8 cellular contexts compared by ENCODE assay signal in genomic region chr10:3803884-3804741, GRCh38. TPM values are rescaled to one million over a fixed set of nuclear protein-coding genes. Genes with fewer than 3 reads are reported as not detected.
DNase-seq lines count a peak whose midpoint lies in the region; ATAC-seq and TF ChIP-seq lines count a peak whose summit lies in the region.

No MANE protein-coding gene starts in this region.

- CTCF ChIA-PET in activated CD8-positive, alpha-beta T cell treated with anti-CD3 and anti-CD28 coated beads, Interleukin-2, amount 10 ng/mL, durations not matched to agents 7 days and 5 days (lab: Charles Lee), result no interaction called here

- no peak for TF ChIP-seq POLR2A in heart left ventricle (IDR thresholded peaks at IDR 0.05)

- H3K4me1 Mint-ChIP-seq in activated CD8-positive, alpha-beta T cell treated with anti-CD3 and anti-CD28 coated beads, Interleukin-2, amount 10 ng/mL, durations not matched to agents 7 days and 5 days (ENCODE audit: low read depth), result peaks cover 53% of the 10 kb centered on the region

- H4K20me1 ChIP-seq in fibroblast of lung (ENCODE audit: control insufficient read depth, extremely low read depth, insufficient read depth, low read length), result no peaks in the 10 kb centered on the region
- no peaks in the 10 kb centered on the region for H4K20me1 ChIP-seq in smooth muscle cell (ENCODE audit: low read depth)

- H3K36me3 Mint-ChIP-seq in activated CD8-positive, alpha-beta T cell treated with anti-CD3 and anti-CD28 coated beads, Interleukin-2, amount 10 ng/mL, durations not matched to agents 7 days and 5 days (ENCODE audit: low read depth), result peaks cover 5% of the 10 kb centered on the region

- no peaks in the 10 kb centered on the region for H3K27me3 Mint-ChIP-seq in activated CD8-positive, alpha-beta T cell treated with anti-CD3 and anti-CD28 coated beads, Interleukin-2, amount 10 ng/mL, durations not matched to agents 7 days and 5 days (ENCODE audit: low read depth)

- no peaks in the 10 kb centered on the region for H3K79me2 ChIP-seq in fibroblast of lung (ENCODE audit: control insufficient read depth, insufficient read depth, low read length)
- H3K79me2 ChIP-seq in smooth muscle cell (ENCODE audit: low read depth), result no peaks in the 10 kb centered on the region

- H3F3A ChIP-seq in smooth muscle cell (ENCODE audit: low read depth), result peaks cover 38% of the 10 kb centered on the region

- H3K4me3 Mint-ChIP-seq in activated CD8-positive, alpha-beta T cell treated with anti-CD3 and anti-CD28 coated beads, Interleukin-2, amount 10 ng/mL, durations not matched to agents 7 days and 5 days, result peak overlapping the region; percentile 70

- H3K9ac ChIP-seq in fibroblast of lung (ENCODE audit: insufficient read depth, low read length), result no peak overlapping the region
- H3K9ac ChIP-seq in smooth muscle cell (ENCODE audit: low read depth), result peak overlapping the region; percentile 98

- H3K9me3 ChIP-seq in heart left ventricle (no peaks in the 10 kb centered on the region), fibroblast of lung (ENCODE audit: control insufficient read depth, insufficient read depth, low read depth, low read length) (no peaks in the 10 kb centered on the region), smooth muscle cell (replicated peaks; ENCODE audit: low read depth) (no peaks in the 10 kb centered on the region)

- H3K4me3 ChIP-seq in heart left ventricle, result peak overlapping the region in 1 of 12 donors; percentile 21
- no peak overlapping the region for H3K4me3 ChIP-seq in fibroblast of lung (replicated peaks in 1 of 4; ENCODE audit: control extremely low read depth in 1 of 4, insufficient read depth in 1 of 4, low read depth in 3 of 4, low read length in 4 of 4)
- H3K4me3 ChIP-seq in smooth muscle cell, result no peak overlapping the region

- DNase-seq in heart left ventricle (no peak), left cardiac atrium (no peak), fibroblast of lung (ENCODE audit: low read depth in 2 of 2) (peak in 1 of 2 donors; percentile 31), smooth muscle cell (lab: John Stamatoyannopoulos, UW; ENCODE audit: unreplicated experiment) (no peak), SK-N-DZ (ENCODE audit: low spot score) (no peak), HCEC 1CT (no peak)
- peak; percentile 71 for DNase-seq in activated CD8-positive, alpha-beta T cell treated with anti-CD3 and anti-CD28 coated beads, Interleukin-2, amount 10 ng/mL, durations not matched to agents 7 days and 5 days

- POLR2A ChIA-PET in activated CD8-positive, alpha-beta T cell treated with anti-CD3 and anti-CD28 coated beads, Interleukin-2, amount 10 ng/mL, durations not matched to agents 7 days and 5 days (lab: Charles Lee), result interaction anchor here (1.6 to 13.1 kb wide), 4 partner anchors 12 to 84 kb away, joined by 4 to 658 read pairs (median 9); partner anchors contain the start of gene KLF6

- TF ChIP-seq CTCF in heart left ventricle (IDR thresholded peaks at IDR 0.05) (no peak), fibroblast of lung (conservative IDR thresholded peaks at IDR 0.05 in 1 of 2, IDR thresholded peaks at IDR 0.05 in 1 of 2; ENCODE audit: low read depth in 1 of 2, low read length in 2 of 2) (no peak), smooth muscle cell (IDR thresholded peaks at IDR 0.05; ENCODE audit: borderline replicate concordance, insufficient read depth, poor library complexity, severe bottlenecking) (no peak)

- H3K27me3 ChIP-seq in heart left ventricle (no peaks in the 10 kb centered on the region), fibroblast of lung (ENCODE audit: control insufficient read depth, insufficient read depth, low read length) (no peaks in the 10 kb centered on the region), smooth muscle cell (ENCODE audit: low read depth) (no peaks in the 10 kb centered on the region)

- ATAC-seq in heart left ventricle (peak in 1 of 4 donors; percentile 1), left cardiac atrium (no peak), HG03439 (IDR thresholded peaks at IDR 0.05; ENCODE audit: unreplicated experiment) (no peak)
- peak; percentile 45 for ATAC-seq in activated CD8-positive, alpha-beta T cell treated with anti-CD3 and anti-CD28 coated beads, Interleukin-2, amount 10 ng/mL, durations not matched to agents 7 days and 5 days

- peaks cover 0 to 79% (median 59%) of the 10 kb centered on the region in 12 donors for H3K4me1 ChIP-seq in heart left ventricle
- peaks cover 23% of the 10 kb centered on the region for H3K4me1 ChIP-seq in fibroblast of lung (ENCODE audit: control insufficient read depth, extremely low read depth, insufficient read depth, low read length)
- H3K4me1 ChIP-seq in smooth muscle cell (ENCODE audit: low read depth), result peaks cover 35% of the 10 kb centered on the region

- no peak overlapping the region for H2AFZ ChIP-seq in fibroblast of lung (ENCODE audit: low read length)
- peak overlapping the region; percentile 87 for H2AFZ ChIP-seq in smooth muscle cell (ENCODE audit: low read depth)

- peak overlapping the region; percentile 39 to 96 (median 84) for H3K27ac ChIP-seq in heart left ventricle
- H3K27ac ChIP-seq in fibroblast of lung (ENCODE audit: insufficient read depth, low read length), result peak overlapping the region; percentile 95
- peak overlapping the region; percentile 100 for H3K27ac ChIP-seq in smooth muscle cell (ENCODE audit: low read depth)

- H3K4me2 ChIP-seq in fibroblast of lung (ENCODE audit: extremely low read depth, insufficient read depth, low read length) (no peak overlapping the region), smooth muscle cell (peak overlapping the region; percentile 75)

- WGBS in heart left ventricle, 4 donors, result 52 to 62% (median 55%) methylated on average over 12 to 13 of the region's 13 CpGs
- 25% methylated on average over 13 of the region's 13 CpGs for WGBS in smooth muscle cell (ENCODE audit: low lambda C conversion rate)

- intact Hi-C loops in heart left ventricle (cut with DNase I), result loop anchor here in 5 of 10 donors (2.0 to 10.0 kb wide), 5 partner anchors 17 to 861 kb away; partner anchors contain the start of gene KLF6 (in 2 of the 5)
- intact Hi-C loops in left cardiac atrium (cut with DNase I), result no loop called here

- H3K27ac Mint-ChIP-seq in activated CD8-positive, alpha-beta T cell treated with anti-CD3 and anti-CD28 coated beads, Interleukin-2, amount 10 ng/mL, durations not matched to agents 7 days and 5 days, result peak overlapping the region; percentile 98

- no peaks in the 10 kb centered on the region for H3K36me3 ChIP-seq in heart left ventricle
- H3K36me3 ChIP-seq in fibroblast of lung (ENCODE audit: control insufficient read depth, insufficient read depth, low read length), result no peaks in the 10 kb centered on the region
- H3K36me3 ChIP-seq in smooth muscle cell (ENCODE audit: low read depth), result no peaks in the 10 kb centered on the region

- H3K9me3 Mint-ChIP-seq in activated CD8-positive, alpha-beta T cell treated with anti-CD3 and anti-CD28 coated beads, Interleukin-2, amount 10 ng/mL, durations not matched to agents 7 days and 5 days (ENCODE audit: insufficient read depth), result no peaks in the 10 kb centered on the region

RNA-seq across cellular contexts. Expression of gene KLF6, which starts 19.1 kb away (rescaled TPM):
- total RNA-seq in heart left ventricle (100 to 1,000 TPM in 1 of 9 donors, 10 to 100 TPM in 8; 22.6 to 106 (median 52.2) TPM), left cardiac atrium (10 to 100 TPM; 76.3 to 78.7 TPM), fibroblast of lung (39.0 and 96.1 TPM in 2 replicates), smooth muscle cell (171 and 198 TPM in 2 replicates)
- polyA plus RNA-seq in heart left ventricle (10 to 100 TPM; 15.2 to 66.2 TPM), fibroblast of lung (105 and 140 TPM in 2 replicates), smooth muscle cell (519 and 728 TPM in 2 replicates)
- total RNA-seq in activated CD8-positive, alpha-beta T cell treated with anti-CD3 and anti-CD28 coated beads, Interleukin-2, amount 10 ng/mL, durations not matched to agents 7 days and 5 days, result 100 to 1,000 TPM; 208 to 215 TPM
- 81.6 and 107 TPM in 2 replicates for polyA plus RNA-seq in fibroblast of lung (2012)
- 181 and 546 TPM in 2 replicates for polyA minus RNA-seq in fibroblast of lung (ENCODE audit: low replicate concordance)
- 2.4 and 2.5 TPM in 2 replicates for polyA plus RNA-seq in SK-N-DZ (2014; cell fraction: cytosol; rRNA removed)
- 6.6 and 14.0 TPM in 2 replicates for polyA plus RNA-seq in SK-N-DZ (2014; cell fraction: nucleus; rRNA removed)
